12 cellular contexts compared by ENCODE assay signal in the genomic region with DNA sequence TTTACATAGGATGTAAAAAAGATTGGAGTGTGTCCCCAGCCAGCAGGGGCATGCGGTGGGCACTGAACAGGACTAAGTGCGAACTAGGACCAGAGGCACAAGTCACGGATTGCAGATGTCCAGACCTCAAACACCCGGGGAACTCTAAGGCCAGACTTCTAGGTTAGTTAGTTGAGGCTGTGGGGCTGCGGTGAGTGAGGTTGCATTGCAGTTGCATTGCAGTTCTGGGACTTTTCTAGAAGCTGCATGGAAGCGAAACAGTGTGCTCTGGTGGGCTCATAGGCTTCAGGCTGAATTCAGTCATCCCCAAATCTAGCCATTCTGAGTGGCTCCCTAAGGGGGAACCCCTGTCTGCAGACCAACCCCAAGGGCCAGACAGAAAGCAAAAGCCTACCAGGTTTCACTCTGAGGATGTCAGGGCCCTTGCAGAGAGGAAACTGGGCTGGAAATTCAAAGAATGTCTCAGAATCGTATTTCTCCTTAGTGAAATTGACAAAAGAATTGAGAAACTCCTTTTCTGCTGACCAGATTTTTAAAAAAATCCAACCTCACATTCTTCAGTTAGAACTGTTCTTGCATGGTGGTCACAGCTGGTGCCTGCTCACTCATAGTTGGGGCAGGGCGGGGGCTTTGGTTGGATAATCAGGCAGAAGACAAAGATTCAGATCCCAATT.
A peak's percentile ranks its signal among the peaks of the same experiment; 100 is the strongest.
DNase-seq lines count a peak whose midpoint lies in the region; ATAC-seq and TF ChIP-seq lines count a peak whose summit lies in the region.
"Had no signal": no experiment of that assay in that cellular context is flagged by ENCODE, and none has a peak within 500 bp of the region (broad histone marks: within the 10 kb centered on the region; RNA-seq: fewer than 3 reads in every experiment).

No MANE protein-coding gene starts in this region.

- whole genome bisulfite sequencing in prostate gland, result 92% methylated on average over 8 of the region's 8 CpGs

- no peak overlapping the region for H3K27ac ChIP-seq in prostate gland
- H3K27ac ChIP-seq: lower lobe of right lung had no signal

- intact Hi-C loops in prostate gland (cut with DNase I) (no loop called here), left cardiac atrium (cut with DNase I) (no loop called here)

- H3K4me3 Mint-ChIP-seq in T-helper 2 cell treated with Interferon-gamma antibody and Interleukin-4, amounts not matched to agents 5 μg/mL and 100 μg/mL, for 36 hours, result no peak overlapping the region
- H3K4me3 Mint-ChIP-seq: H9 had no signal

- H3K27me3 ChIP-seq in BJ (ENCODE audit: control insufficient read depth, insufficient read depth, low read length) (no peaks in the 10 kb centered on the region), prostate gland (replicated peaks; ENCODE audit: insufficient read depth) (no peaks in the 10 kb centered on the region)

- TF ChIP-seq CTCF in BJ (IDR thresholded peaks at IDR 0.05; ENCODE audit: insufficient read depth, low read depth, low read length), result no peak
- TF ChIP-seq CTCF in prostate gland (IDR thresholded peaks at IDR 0.05), result no peak

- peaks cover 6% of the 10 kb centered on the region for H3K36me3 Mint-ChIP-seq in T-helper 2 cell treated with Interferon-gamma antibody and Interleukin-4, amounts not matched to agents 5 μg/mL and 100 μg/mL, for 36 hours (ENCODE audit: low read depth)

- H3K4me3 ChIP-seq in BJ (ENCODE audit: low read depth, low read length), result no peak overlapping the region
- no peak overlapping the region for H3K4me3 ChIP-seq in prostate gland
- H3K4me3 ChIP-seq: lower lobe of right lung had no signal

- CTCF ChIA-PET in BJ (lab: Yijun Ruan, JAX), result no interaction called here

- H3K36me3 ChIP-seq in BJ (ENCODE audit: control insufficient read depth, insufficient read depth, low read length) (no peaks in the 10 kb centered on the region), prostate gland (no peaks in the 10 kb centered on the region)
- H3K36me3 ChIP-seq: lower lobe of right lung had no signal

- H3K4me1 ChIP-seq in prostate gland (replicated peaks), result no peaks in the 10 kb centered on the region
- H3K4me1 ChIP-seq: lower lobe of right lung had no signal

- ATAC-seq in HG02938 (IDR thresholded peaks at IDR 0.05; ENCODE audit: unreplicated experiment) (peak; percentile 71), left cardiac atrium (no peak)

- DNase-seq in BJ (ENCODE audit: low read depth), result peak; percentile 7
- DNase-seq in GM19238 (ENCODE audit: insufficient read length, low spot score), result peak; percentile 72
- peak; percentile 30 for DNase-seq in T-helper 2 cell treated with Interferon-gamma antibody and Interleukin-4, amounts not matched to agents 5 μg/mL and 100 μg/mL, for 36 hours (ENCODE audit: low spot score)
- no peak for DNase-seq in prostate gland (ENCODE audit: low spot score)
- no peak for DNase-seq in NCI-H187 treated with DMSO at 0.1 percent for 48 hours (lab: John Stamatoyannopoulos, UW)
- DNase-seq in left cardiac atrium, result no peak
- no peak for DNase-seq in hepatic stellate cell (ENCODE audit: low spot score)
- DNase-seq: AML-193, H9, lower lobe of right lung, NCI-H510A treated with DMSO at 0.1 percent for 48 hours had no signal

- no peak overlapping the region for H3K27ac Mint-ChIP-seq in T-helper 2 cell treated with Interferon-gamma antibody and Interleukin-4, amounts not matched to agents 5 μg/mL and 100 μg/mL, for 36 hours
- H3K27ac Mint-ChIP-seq: H9 had no signal

- POLR2A ChIA-PET in BJ (lab: Charles Lee), result no interaction called here

- H3K9me3 Mint-ChIP-seq in T-helper 2 cell treated with Interferon-gamma antibody and Interleukin-4, amounts not matched to agents 5 μg/mL and 100 μg/mL, for 36 hours, result peaks cover 4% of the 10 kb centered on the region

- no peak for TF ChIP-seq POLR2A in prostate gland (IDR thresholded peaks at IDR 0.05)

- H3K27me3 Mint-ChIP-seq in T-helper 2 cell treated with Interferon-gamma antibody and Interleukin-4, amounts not matched to agents 5 μg/mL and 100 μg/mL, for 36 hours (ENCODE audit: low read depth), result peaks cover 12% of the 10 kb centered on the region

- H3K9me3 ChIP-seq in prostate gland, result no peaks in the 10 kb centered on the region
- H3K9me3 ChIP-seq: lower lobe of right lung had no signal

- peaks cover 36% of the 10 kb centered on the region for H3K4me1 Mint-ChIP-seq in T-helper 2 cell treated with Interferon-gamma antibody and Interleukin-4, amounts not matched to agents 5 μg/mL and 100 μg/mL, for 36 hours (ENCODE audit: low read depth)

Comparison
In these comparisons a context has a peak if more than half of its experiments do, and no peak if none do; other contexts are left out.
1. DNase-seq: peak in BJ (single experiment), GM19238 (single experiment) and T-helper 2 cell treated with Interferon-gamma antibody and Interleukin-4, amounts not matched to agents 5 μg/mL and 100 μg/mL, for 36 hours (single experiment); none in prostate gland (single experiment), NCI-H187 treated with DMSO at 0.1 percent for 48 hours (single experiment), left cardiac atrium (single experiment) and hepatic stellate cell (single experiment).